ENCODE assay signal across 11 cellular contexts in the genomic region with DNA sequence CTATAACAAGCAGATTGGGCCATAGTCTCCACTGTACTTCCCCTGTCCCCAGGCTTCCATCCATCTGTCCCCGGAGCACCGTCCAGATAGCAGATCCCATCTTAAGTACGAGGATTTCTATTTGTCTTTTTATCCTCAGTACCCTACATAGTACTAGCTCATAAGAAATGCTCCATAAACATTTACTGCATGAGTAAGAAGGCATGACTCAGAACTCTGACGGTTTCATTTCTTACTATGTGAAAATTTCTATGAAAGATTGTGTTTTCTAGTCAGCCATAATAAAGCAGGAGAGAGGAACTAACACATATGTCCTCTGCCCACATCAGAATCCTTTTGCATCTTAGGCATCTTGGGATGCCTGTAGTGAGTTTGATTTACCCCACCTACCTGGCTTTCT. TPM values are rescaled to one million over a fixed set of nuclear protein-coding genes. Genes with fewer than 3 reads are reported as not detected.
A peak's percentile ranks its signal among the peaks of the same experiment; 100 is the strongest.
DNase-seq lines count a peak whose midpoint lies in the region; ATAC-seq and TF ChIP-seq lines count a peak whose summit lies in the region.
"Had no signal": no experiment of that assay in that cellular context is flagged by ENCODE, and none has a peak within 500 bp of the region (broad histone marks: within the 10 kb centered on the region; RNA-seq: fewer than 3 reads in every experiment).

No MANE protein-coding gene starts in this region.

- DNase-seq in activated CD8-positive, alpha-beta T cell treated with anti-CD3 and anti-CD28 coated beads for 36 hours, result no peak
- no peak for DNase-seq in activated CD8-positive, alpha-beta T cell treated with anti-CD3 and anti-CD28 coated beads, Interleukin-2, amount 10 ng/mL, durations not matched to agents 7 days and 5 days
- DNase-seq in RWPE2 (ENCODE audit: low spot score), result no peak
- DNase-seq in fibroblast of mammary gland (ENCODE audit: low read depth), result peak; percentile 90
- peak; percentile 78 for DNase-seq in stromal cell of bone marrow (ENCODE audit: low read depth)
- no peak for DNase-seq in GM19240 (ENCODE audit: insufficient read length, low spot score)
- DNase-seq in spleen, result no peak
- no peak for DNase-seq in SJCRH30
- DNase-seq: colonic mucosa, natural killer cell, NCI-H526 had no signal

- TF ChIP-seq CTCF in activated CD8-positive, alpha-beta T cell treated with anti-CD3 and anti-CD28 coated beads for 36 hours (IDR thresholded peaks at IDR 0.05), result no peak
- TF ChIP-seq CTCF in RWPE2 (IDR thresholded peaks at IDR 0.05; ENCODE audit: poor library complexity, severe bottlenecking) (no peak), fibroblast of mammary gland (conservative IDR thresholded peaks at IDR 0.05; ENCODE audit: control insufficient read depth, insufficient read depth, low read depth, low read length) (no peak), spleen (IDR thresholded peaks at IDR 0.05 in 8 of 11, conservative IDR thresholded peaks at IDR 0.05 in 3 of 11) (no peak)

- 91 to 95% (median 95%) methylated on average over 4 of the region's 4 CpGs for WGBS in spleen, 5 donors

- H3K27ac ChIP-seq in RWPE2 (ENCODE audit: poor library complexity, severe bottlenecking) (peak overlapping the region; percentile 11), spleen (no peak overlapping the region), SJCRH30 (no peak overlapping the region)
- H3K27ac ChIP-seq: colonic mucosa had no signal

- peaks cover 69% of the 10 kb centered on the region for H3K36me3 ChIP-seq in RWPE2 (ENCODE audit: low read depth)
- H3K36me3 ChIP-seq in spleen, result peaks cover 25 to 100% (median 96%) of the 10 kb centered on the region in 6 donors
- peaks cover 21% of the 10 kb centered on the region for H3K36me3 ChIP-seq in SJCRH30

- CTCF ChIA-PET in activated CD8-positive, alpha-beta T cell treated with anti-CD3 and anti-CD28 coated beads for 36 hours (lab: Charles Lee), result no interaction called here
- CTCF ChIA-PET in activated CD8-positive, alpha-beta T cell treated with anti-CD3 and anti-CD28 coated beads, Interleukin-2, amount 10 ng/mL, durations not matched to agents 7 days and 5 days (lab: Charles Lee), result interaction anchor here (1.3 kb wide), 1 partner anchor 18 kb away, joined by 3 read pairs; no protein-coding TSS in a partner anchor

- H3K27me3 Mint-ChIP-seq in activated CD8-positive, alpha-beta T cell treated with anti-CD3 and anti-CD28 coated beads for 36 hours, result no peaks in the 10 kb centered on the region
- no peaks in the 10 kb centered on the region for H3K27me3 Mint-ChIP-seq in activated CD8-positive, alpha-beta T cell treated with anti-CD3 and anti-CD28 coated beads, Interleukin-2, amount 10 ng/mL, durations not matched to agents 7 days and 5 days (ENCODE audit: low read depth)

- H3K27ac Mint-ChIP-seq in activated CD8-positive, alpha-beta T cell treated with anti-CD3 and anti-CD28 coated beads for 36 hours, result peak overlapping the region; percentile 18
- H3K27ac Mint-ChIP-seq in activated CD8-positive, alpha-beta T cell treated with anti-CD3 and anti-CD28 coated beads, Interleukin-2, amount 10 ng/mL, durations not matched to agents 7 days and 5 days, result no peak overlapping the region
- H3K27ac Mint-ChIP-seq: natural killer cell had no signal

- ATAC-seq in activated CD8-positive, alpha-beta T cell treated with anti-CD3 and anti-CD28 coated beads for 36 hours, result peak; percentile 20
- no peak for ATAC-seq in activated CD8-positive, alpha-beta T cell treated with anti-CD3 and anti-CD28 coated beads, Interleukin-2, amount 10 ng/mL, durations not matched to agents 7 days and 5 days
- ATAC-seq in RWPE2 (ENCODE audit: low read depth), result peak; percentile 85
- ATAC-seq: natural killer cell had no signal

- H3K4me1 Mint-ChIP-seq in activated CD8-positive, alpha-beta T cell treated with anti-CD3 and anti-CD28 coated beads for 36 hours (ENCODE audit: low read depth), result peaks cover 7% of the 10 kb centered on the region
- peaks cover 3% of the 10 kb centered on the region for H3K4me1 Mint-ChIP-seq in activated CD8-positive, alpha-beta T cell treated with anti-CD3 and anti-CD28 coated beads, Interleukin-2, amount 10 ng/mL, durations not matched to agents 7 days and 5 days (ENCODE audit: low read depth)

- H3K27me3 ChIP-seq in RWPE2 (ENCODE audit: insufficient read depth, poor library complexity, severe bottlenecking), result no peaks in the 10 kb centered on the region
- H3K27me3 ChIP-seq in spleen (replicated peaks in 1 of 7), result no peaks in the 10 kb centered on the region
- H3K27me3 ChIP-seq in SJCRH30, result no peaks in the 10 kb centered on the region
- H3K27me3 ChIP-seq: colonic mucosa had no signal

- H3K9me3 ChIP-seq in RWPE2 (ENCODE audit: severe bottlenecking) (no peaks in the 10 kb centered on the region), spleen (no peaks in the 10 kb centered on the region), SJCRH30 (replicated peaks) (no peaks in the 10 kb centered on the region)
- H3K9me3 ChIP-seq: colonic mucosa had no signal

- peaks cover 6% of the 10 kb centered on the region for H3K4me1 ChIP-seq in RWPE2 (ENCODE audit: insufficient read depth, poor library complexity, severe bottlenecking)
- no peaks in the 10 kb centered on the region for H3K4me1 ChIP-seq in spleen
- H3K4me1 ChIP-seq in SJCRH30, result no peaks in the 10 kb centered on the region
- H3K4me1 ChIP-seq: colonic mucosa had no signal

- intact Hi-C loops in activated CD8-positive, alpha-beta T cell treated with anti-CD3 and anti-CD28 coated beads for 36 hours (cut with micrococcal nuclease), result no loop called here
- intact Hi-C loops in spleen (cut with DNase I; ENCODE audit: low total_unique reads), result no loop called here

- H3K36me3 Mint-ChIP-seq in activated CD8-positive, alpha-beta T cell treated with anti-CD3 and anti-CD28 coated beads for 36 hours (ENCODE audit: low read depth), result peaks cover 97% of the 10 kb centered on the region
- peaks cover 95% of the 10 kb centered on the region for H3K36me3 Mint-ChIP-seq in activated CD8-positive, alpha-beta T cell treated with anti-CD3 and anti-CD28 coated beads, Interleukin-2, amount 10 ng/mL, durations not matched to agents 7 days and 5 days (ENCODE audit: low read depth)

- POLR2A ChIA-PET in activated CD8-positive, alpha-beta T cell treated with anti-CD3 and anti-CD28 coated beads for 36 hours (lab: Charles Lee), result no interaction called here
- POLR2A ChIA-PET in activated CD8-positive, alpha-beta T cell treated with anti-CD3 and anti-CD28 coated beads, Interleukin-2, amount 10 ng/mL, durations not matched to agents 7 days and 5 days (lab: Charles Lee), result no interaction called here

- no peak overlapping the region for H3K4me3 Mint-ChIP-seq in activated CD8-positive, alpha-beta T cell treated with anti-CD3 and anti-CD28 coated beads for 36 hours
- H3K4me3 Mint-ChIP-seq in activated CD8-positive, alpha-beta T cell treated with anti-CD3 and anti-CD28 coated beads, Interleukin-2, amount 10 ng/mL, durations not matched to agents 7 days and 5 days, result no peak overlapping the region
- H3K4me3 Mint-ChIP-seq: natural killer cell had no signal

- no peak for TF ChIP-seq POLR2A in spleen (IDR thresholded peaks at IDR 0.05)

- H3K4me3 ChIP-seq in RWPE2 (ENCODE audit: severe bottlenecking) (no peak overlapping the region), fibroblast of mammary gland (ENCODE audit: control insufficient read depth, low read depth, low read length) (no peak overlapping the region), spleen (no peak overlapping the region), SJCRH30 (no peak overlapping the region)
- H3K4me3 ChIP-seq: colonic mucosa had no signal

- no peaks in the 10 kb centered on the region for H3K9me3 Mint-ChIP-seq in activated CD8-positive, alpha-beta T cell treated with anti-CD3 and anti-CD28 coated beads for 36 hours
- H3K9me3 Mint-ChIP-seq in activated CD8-positive, alpha-beta T cell treated with anti-CD3 and anti-CD28 coated beads, Interleukin-2, amount 10 ng/mL, durations not matched to agents 7 days and 5 days (ENCODE audit: insufficient read depth), result no peaks in the 10 kb centered on the region
- H3K9me3 Mint-ChIP-seq: natural killer cell had no signal

RNA-seq across cellular contexts. Expression of gene CHD1L, which starts 49.5 kb away (rescaled TPM):
- 10 to 100 TPM; 80.5 to 81.1 TPM for total RNA-seq in activated CD8-positive, alpha-beta T cell treated with anti-CD3 and anti-CD28 coated beads for 36 hours
- total RNA-seq in activated CD8-positive, alpha-beta T cell treated with anti-CD3 and anti-CD28 coated beads, Interleukin-2, amount 10 ng/mL, durations not matched to agents 7 days and 5 days, result 10 to 100 TPM; 62.3 to 63.2 TPM
- 10 to 100 TPM; 37.1 to 52.6 (median 39.8) TPM for total RNA-seq in spleen
- 10 to 100 TPM; 25.8 to 41.5 (median 31.6) TPM for polyA plus RNA-seq in spleen
- total RNA-seq in SJCRH30 (2014; rRNA removed; shearing (Covaris generic)), result 23.0 and 28.3 TPM in 2 replicates

Comparison
In these comparisons a context has a peak if more than half of its experiments do, and no peak if none do; other contexts are left out.
1. DNase-seq: peak in fibroblast of mammary gland (single experiment) and stromal cell of bone marrow (single experiment); none in activated CD8-positive, alpha-beta T cell treated with anti-CD3 and anti-CD28 coated beads for 36 hours (single experiment), activated CD8-positive, alpha-beta T cell treated with anti-CD3 and anti-CD28 coated beads, Interleukin-2, amount 10 ng/mL, durations not matched to agents 7 days and 5 days (single experiment), RWPE2 (single experiment), GM19240 (single experiment), spleen (single experiment) and SJCRH30 (0 of 2).